In genomic region chr12:45203767-45204166, GRCh38 we compare ENCODE assay signal across 17 cellular contexts. TPM values are rescaled to one million over a fixed set of nuclear protein-coding genes. Genes with fewer than 3 reads are reported as not detected.
DNase-seq lines count a peak whose midpoint lies in the region; ATAC-seq, FAIRE-seq and TF ChIP-seq lines count a peak whose summit lies in the region.
"Had no signal": no experiment of that assay in that cellular context is flagged by ENCODE, and none has a peak within 500 bp of the region (broad histone marks: within the 10 kb centered on the region; RNA-seq: fewer than 3 reads in every experiment).

No MANE protein-coding gene starts in this region.

- H3K27me3 Mint-ChIP-seq in CD14-positive monocyte (ENCODE audit: low read depth in 3 of 3): no peaks in the 10 kb centered on the region
- H3K27me3 Mint-ChIP-seq: CD4-positive, alpha-beta memory T cell had no signal

- no peak overlapping the region for H3K9ac ChIP-seq in K562 (ENCODE audit: insufficient read depth in 1 of 2, low read depth in 2 of 2, low read length in 2 of 2)
- H3K9ac ChIP-seq in HepG2 (ENCODE audit: insufficient read depth, low read depth, low read length): no peak overlapping the region
- H3K9ac ChIP-seq in subcutaneous abdominal adipose tissue (ENCODE audit: low read length in 5 of 5): peak overlapping the region in 2 of 5 donors; percentile 2 to 13

- TF ChIP-seq RAD21 in K562 (CRISPR knock-in tag; conservative IDR thresholded peaks at IDR 0.05 in 1 of 2, IDR thresholded peaks at IDR 0.05 in 1 of 2) (no peak), HepG2 (CRISPR knock-in tag; IDR thresholded peaks at IDR 0.05) (no peak)

- TF ChIP-seq CTCF in CD14-positive monocyte (IDR thresholded peaks at IDR 0.05) (no peak), K562 (IDR thresholded peaks at IDR 0.05 in 2 of 3, conservative IDR thresholded peaks at IDR 0.05 in 1 of 3; ENCODE audit: insufficient read depth in 2 of 3, low read depth in 1 of 3, low read length in 3 of 3) (no peak), HepG2 (CRISPR knock-in tag; IDR thresholded peaks at IDR 0.05) (no peak), ascending aorta (IDR thresholded peaks at IDR 0.05) (no peak)

- intact Hi-C loops in CD14-positive monocyte (cut with micrococcal nuclease) (no loop called here), K562 (cut with micrococcal nuclease) (no loop called here), HepG2 (cut with micrococcal nuclease; ENCODE audit: unreplicated experiment) (no loop called here), ascending aorta (cut with DNase I) (no loop called here)

- H3K27me3 ChIP-seq in K562 (ENCODE audit: control insufficient read depth in 2 of 2, insufficient read depth in 2 of 2, low read length in 2 of 2) (no peaks in the 10 kb centered on the region; a peak in 1 of 5 replicates), HepG2 (ENCODE audit: control insufficient read depth in 1 of 2, insufficient read depth in 2 of 2, low read length in 2 of 2) (no peaks in the 10 kb centered on the region), subcutaneous abdominal adipose tissue (ENCODE audit: control insufficient read depth in 5 of 5, insufficient read depth in 4 of 5, low read length in 5 of 5) (no peaks in the 10 kb centered on the region), ascending aorta (no peaks in the 10 kb centered on the region)

- H3K4me1 ChIP-seq in K562 (replicated peaks in 1 of 2; ENCODE audit: control insufficient read depth in 2 of 2, insufficient read depth in 2 of 2, low read length in 2 of 2) (peaks cover 3 to 13% of the 10 kb centered on the region in 2 experiments; a peak in 4 of 5 replicates), HepG2 (ENCODE audit: insufficient read depth, low read length) (peaks cover 71% of the 10 kb centered on the region), subcutaneous abdominal adipose tissue (ENCODE audit: control insufficient read depth in 5 of 5, insufficient read depth in 5 of 5, low read length in 5 of 5) (peaks cover 2 to 61% (median 46%) of the 10 kb centered on the region in 5 donors), ascending aorta (no peaks in the 10 kb centered on the region)

- H4K20me1 ChIP-seq in K562 (replicated peaks; ENCODE audit: control insufficient read depth, insufficient read depth, low read length) (no peaks in the 10 kb centered on the region), HepG2 (ENCODE audit: insufficient read depth, low read length) (no peaks in the 10 kb centered on the region)

- H3K9me3 ChIP-seq in K562 (replicated peaks; ENCODE audit: control insufficient read depth, insufficient read depth, low read depth, low read length) (no peaks in the 10 kb centered on the region), HepG2 (ENCODE audit: low read length) (no peaks in the 10 kb centered on the region), subcutaneous abdominal adipose tissue (ENCODE audit: control insufficient read depth in 5 of 5, low read length in 5 of 5) (no peaks in the 10 kb centered on the region), ascending aorta (no peaks in the 10 kb centered on the region)
- H3K9me3 ChIP-seq: A549 had no signal

- H2AFZ ChIP-seq in K562 (ENCODE audit: low read depth, low read length) (no peak overlapping the region), HepG2 (ENCODE audit: low read length) (no peak overlapping the region)

- DNase-seq in CD14-positive monocyte (ENCODE audit: low spot score): no peak
- no peak for DNase-seq in K562 (ENCODE audit: extremely low read depth in 1 of 4, low spot score in 3 of 4)
- DNase-seq in HepG2 (ENCODE audit: low spot score): peak; percentile 67
- no peak for DNase-seq in ascending aorta (ENCODE audit: low spot score in 2 of 2)
- DNase-seq: AML-193; CD4-positive, alpha-beta memory T cell; DMS153; DMS79; GF-D8; H9 had no signal

- H3K79me2 ChIP-seq in K562 (ENCODE audit: control insufficient read depth, insufficient read depth, low read length) (no peaks in the 10 kb centered on the region), HepG2 (ENCODE audit: insufficient read depth, low read length) (no peaks in the 10 kb centered on the region)

- peaks cover 0 to 1% (median 0%) of the 10 kb centered on the region in 7 donors for H3K9me3 Mint-ChIP-seq in CD14-positive monocyte
- H3K9me3 Mint-ChIP-seq: CD4-positive, alpha-beta memory T cell; H9 had no signal

- TF ChIP-seq EP300 in K562 (IDR thresholded peaks at IDR 0.05; ENCODE audit: low read length) (no peak), HepG2 (IDR thresholded peaks at IDR 0.05; ENCODE audit: low read depth in 2 of 2, low read length in 2 of 2) (peak in 1 of 2 experiments; percentile 64; a peak in 2 of 4 replicates), HepG2 (CRISPR knock-in tag; IDR thresholded peaks at IDR 0.05; ENCODE audit: borderline replicate concordance) (no peak)

- no peak overlapping the region for H3K4me3 ChIP-seq in K562
- no peak overlapping the region; a peak in 1 of 6 replicates for H3K4me3 ChIP-seq in HepG2 (replicated peaks in 1 of 3; ENCODE audit: insufficient read depth in 1 of 3, low read depth in 2 of 3, low read length in 3 of 3)
- no peak overlapping the region for H3K4me3 ChIP-seq in subcutaneous abdominal adipose tissue (ENCODE audit: low read depth in 1 of 5, low read length in 5 of 5)
- H3K4me3 ChIP-seq in ascending aorta: no peak overlapping the region
- H3K4me3 ChIP-seq: A549 had no signal

- no peak for FAIRE-seq in K562 (lab: Jason Lieb, UNC)
- peak; percentile 64 for FAIRE-seq in HepG2 (lab: Jason Lieb, UNC)
- FAIRE-seq: A549, H1 had no signal

- POLR2A ChIA-PET in K562 (lab: Yijun Ruan, JAX): interaction anchor here (2.3 kb wide), 1 partner anchor 12 kb away, joined by 5 read pairs; no protein-coding TSS in a partner anchor
- POLR2A ChIA-PET in HepG2 (lab: Yijun Ruan, JAX): interaction anchor here (1.7 kb wide), 1 partner anchor 12 kb away, joined by 5 read pairs; the partner anchor contains the start of gene ANO6

- no peaks in the 10 kb centered on the region for H3K9me1 ChIP-seq in K562 (ENCODE audit: control insufficient read depth, insufficient read depth, low read length)

- no peak overlapping the region for H3K4me2 ChIP-seq in K562 (ENCODE audit: insufficient read depth, low read length)
- no peak overlapping the region for H3K4me2 ChIP-seq in HepG2 (ENCODE audit: low read depth, low read length)
- H3K4me2 ChIP-seq: A549 had no signal

- H3K36me3 Mint-ChIP-seq in CD14-positive monocyte: no peaks in the 10 kb centered on the region

- ATAC-seq in K562: no peak
- peak; percentile 39; the same call in 2 of the 3 replicates for ATAC-seq in HepG2
- ATAC-seq in GM21528 (IDR thresholded peaks at IDR 0.05; ENCODE audit: low FRiP score, unreplicated experiment): no peak
- no peak for ATAC-seq in esophagus mucosa
- ATAC-seq: A549 had no signal

- no peaks in the 10 kb centered on the region for H3K36me3 ChIP-seq in K562 (ENCODE audit: control insufficient read depth, insufficient read depth, low read length)
- H3K36me3 ChIP-seq in HepG2 (replicated peaks in 1 of 2; ENCODE audit: control insufficient read depth in 1 of 2, insufficient read depth in 2 of 2, low read length in 2 of 2): no peaks in the 10 kb centered on the region
- H3K36me3 ChIP-seq in subcutaneous abdominal adipose tissue (ENCODE audit: control insufficient read depth in 5 of 5, insufficient read depth in 5 of 5, low read length in 5 of 5): no peaks in the 10 kb centered on the region
- no peaks in the 10 kb centered on the region for H3K36me3 ChIP-seq in ascending aorta

- TF ChIP-seq POLR2A in K562 (conservative IDR thresholded peaks at IDR 0.05): no peak
- no peak for TF ChIP-seq POLR2A in HepG2 (IDR thresholded peaks at IDR 0.05; ENCODE audit: insufficient read depth in 1 of 2, low read depth in 2 of 2, low read length in 2 of 2)

- H3K27ac ChIP-seq in K562 (ENCODE audit: extremely low read depth, low read depth, low read length) (no peak overlapping the region), HepG2 (ENCODE audit: extremely low read length, insufficient read depth, low read length) (peak overlapping the region; percentile 39), subcutaneous abdominal adipose tissue (ENCODE audit: low read depth, low read length) (peak overlapping the region; percentile 92), ascending aorta (no peak overlapping the region)
- H3K27ac ChIP-seq: 22Rv1, A549, C4-2B had no signal

- no peak overlapping the region for H3K4me3 Mint-ChIP-seq in CD14-positive monocyte
- H3K4me3 Mint-ChIP-seq: CD4-positive, alpha-beta memory T cell; H9 had no signal

- H3K4me1 Mint-ChIP-seq in CD14-positive monocyte: peaks cover 51% of the 10 kb centered on the region
- H3K4me1 Mint-ChIP-seq: H9 had no signal

- 0% methylated on average over 1 of the region's 1 CpG for WGBS in K562 (ENCODE audit: insufficient coverage, low coverage, missing lambda C conversion rate)
- 0% methylated on average over 1 of the region's 1 CpG for WGBS in HepG2 (ENCODE audit: low lambda C conversion rate)

- no TSS peak for BruUV-seq in K562 (replicated peaks; lab: Mats Ljungman, UMichigan)
- BruUV-seq in HepG2 (replicated peaks; lab: Mats Ljungman, UMichigan): no TSS peak

- in situ Hi-C loops in K562 (cut with MboI): no loop called here
- in situ Hi-C loops in HepG2 (cut with HindIII; ENCODE audit: extremely low pct_ligation_motif_present, low pct_unique_long_range_greater_than_20kb): no loop called here

- CTCF ChIA-PET in K562 (lab: Yijun Ruan, JAX; ENCODE audit: low intra/inter-chr PET ratio): no interaction called here
- CTCF ChIA-PET in HepG2 (lab: Yijun Ruan, JAX; ENCODE audit: low intra/inter-chr PET ratio, low total read pairs): no interaction called here

- peak overlapping the region in 5 of 7 donors; percentile 31 to 71 (median 55) for H3K27ac Mint-ChIP-seq in CD14-positive monocyte
- H3K27ac Mint-ChIP-seq: H9 had no signal

RNA-seq across cellular contexts. Expression of gene ANO6, which starts 12.1 kb away (rescaled TPM):
- polyA plus RNA-seq in CD14-positive monocyte: 10 to 100 TPM; 34.1 to 48.7 TPM
- 21.5 and 44.0 TPM in 2 replicates for total RNA-seq in K562 (2011; cell fraction: chromatin; rRNA removed; ENCODE audit: low replicate concordance)
- total RNA-seq in K562 (2011; cell fraction: nucleolus; rRNA removed): 16.0 and 17.0 TPM in 2 replicates
- total RNA-seq in K562 (2011; cell fraction: nucleoplasm; rRNA removed): 30.9 and 54.3 TPM in 2 replicates
- 13.1 and 17.0 TPM in 2 replicates for total RNA-seq in K562 (2014; rRNA removed)
- 23.8 and 25.6 TPM in 2 replicates for total RNA-seq in K562 (2014; rRNA removed; fragmentation: Illumina TruSeq; extraction: Trizol)
- total RNA-seq in K562 (2015; rRNA removed; fragmentation: Illumina TruSeq; extraction: Trizol): 23.1 and 24.7 TPM in 2 replicates
- 19.0 and 20.3 TPM in 2 replicates for total RNA-seq in K562 (2021)
- polyA plus RNA-seq in K562 (2011; rRNA removed): 19.3 and 23.4 TPM in 2 replicates
- 8.7 and 16.6 TPM in 2 replicates for polyA plus RNA-seq in K562 (2011; cell fraction: cytosol; rRNA removed)
- polyA plus RNA-seq in K562 (2011; cell fraction: nucleus; rRNA removed): 13.9 and 18.2 TPM in 2 replicates
- polyA plus RNA-seq in K562 (2012): 14.9 and 22.1 TPM in 2 replicates
- 17.2 and 21.1 TPM in 2 replicates for polyA plus RNA-seq in K562 (2014; fragmentation: Illumina TruSeq; extraction: Trizol)
- 1 to 10 TPM; 3.5 to 5.6 TPM for polyA plus RNA-seq in K562 (2014; fragmentation: Nextera tagmentation; extraction: Ambion mirVana)
- polyA plus RNA-seq in K562 (2014; rRNA removed): 10.4 and 14.0 TPM in 2 replicates
- polyA minus RNA-seq in K562 (2011; rRNA and poly(A)+ RNA removed): 43.1 and 45.6 TPM in 2 replicates
- 13.6 and 18.3 TPM in 2 replicates for polyA minus RNA-seq in K562 (2011; cell fraction: cytosol; rRNA and poly(A)+ RNA removed)
- polyA minus RNA-seq in K562 (2011; cell fraction: nucleus; rRNA and poly(A)+ RNA removed): 19.4 and 34.4 TPM in 2 replicates
- total RNA-seq in HepG2 (2016; rRNA removed; fragmentation: Illumina TruSeq; extraction: Trizol): 45.8 and 57.1 TPM in 2 replicates
- total RNA-seq in HepG2 (2016; cell fraction: cytosol; rRNA removed; fragmentation: Illumina TruSeq; extraction: Trizol; ENCODE audit: low read depth): 10.4 and 10.9 TPM in 2 replicates
- 46.6 and 56.5 TPM in 2 replicates for total RNA-seq in HepG2 (2016; cell fraction: insoluble cytoplasmic fraction; rRNA removed; fragmentation: Illumina TruSeq; extraction: Trizol)
- total RNA-seq in HepG2 (2016; cell fraction: membrane; rRNA removed; fragmentation: Illumina TruSeq; extraction: Trizol): 24.2 and 24.6 TPM in 2 replicates
- total RNA-seq in HepG2 (2016; cell fraction: nucleus; rRNA removed; fragmentation: Illumina TruSeq; extraction: Trizol): 64.7 and 71.5 TPM in 2 replicates
- 30.3 and 37.8 TPM in 2 replicates for polyA plus RNA-seq in HepG2 (2011; rRNA removed)
- polyA plus RNA-seq in HepG2 (2011; cell fraction: cytosol; rRNA removed): 22.9 and 31.2 TPM in 2 replicates
- polyA plus RNA-seq in HepG2 (2011; cell fraction: nucleus; rRNA removed): 13.8 and 15.5 TPM in 2 replicates
- polyA plus RNA-seq in HepG2 (2012): 41.1 and 43.6 TPM in 2 replicates
- polyA plus RNA-seq in HepG2 (2016; cell fraction: cytosol; fragmentation: Illumina TruSeq; extraction: Trizol; ENCODE audit: low read depth): 2.1 and 2.3 TPM in 2 replicates
- 36.6 and 38.9 TPM in 2 replicates for polyA plus RNA-seq in HepG2 (2016; cell fraction: insoluble cytoplasmic fraction; fragmentation: Illumina TruSeq; extraction: Trizol; ENCODE audit: low read depth)
- polyA plus RNA-seq in HepG2 (2016; cell fraction: membrane; fragmentation: Illumina TruSeq; extraction: Trizol; ENCODE audit: low read depth): 8.9 and 9.1 TPM in 2 replicates
- 48.3 and 49.0 TPM in 2 replicates for polyA plus RNA-seq in HepG2 (2016; cell fraction: nucleus; fragmentation: Illumina TruSeq; extraction: Trizol; ENCODE audit: insufficient read depth, low read depth)
- 21.5 and 54.3 TPM in 2 replicates for polyA minus RNA-seq in HepG2 (2011; rRNA and poly(A)+ RNA removed; ENCODE audit: low replicate concordance)
- 52.1 and 54.6 TPM in 2 replicates for polyA minus RNA-seq in HepG2 (2011; cell fraction: cytosol; rRNA and poly(A)+ RNA removed)
- polyA minus RNA-seq in HepG2 (2011; cell fraction: nucleus; rRNA and poly(A)+ RNA removed): 50.3 and 60.4 TPM in 2 replicates
- 49.6 TPM for total RNA-seq in ascending aorta
- total RNA-seq in esophagus mucosa: 13.2 TPM

Comparison
In these comparisons a context has a peak if more than half of its experiments do, and no peak if none do; other contexts are left out.
1. H3K27ac ChIP-seq: peak in HepG2 (single experiment) and subcutaneous abdominal adipose tissue (single experiment); none in K562 (single experiment) and ascending aorta (0 of 2).